ENCODE assay signal across 9 cellular contexts in genomic region chr3:51388286-51389029, GRCh38. TPM values are rescaled to one million over a fixed set of nuclear protein-coding genes. Genes with fewer than 3 reads are reported as not detected.
A peak's percentile ranks its signal among the peaks of the same experiment; 100 is the strongest.
DNase-seq lines count a peak whose midpoint lies in the region; ATAC-seq and TF ChIP-seq lines count a peak whose summit lies in the region.
"Had no signal": no experiment of that assay in that cellular context is flagged by ENCODE, and none has a peak within 500 bp of the region (broad histone marks: within the 10 kb centered on the region; RNA-seq: fewer than 3 reads in every experiment).

No MANE protein-coding gene starts in this region.

- H2AFZ ChIP-seq in PC-9 = no peak overlapping the region

- H3K4me1 Mint-ChIP-seq in T-helper 2 cell treated with Interferon-gamma antibody and Interleukin-4, amounts not matched to agents 5 μg/mL and 100 μg/mL, for 36 hours (ENCODE audit: low read depth) = peaks cover 44% of the 10 kb centered on the region
- H3K4me1 Mint-ChIP-seq in stimulated activated effector memory CD8-positive, alpha-beta T cell treated with anti-CD3 and anti-CD28 coated beads, Interleukin-12 subunit alpha, Interleukin-12 subunit beta, amount 100 ng/mL, for 72 hours = peaks cover 65% of the 10 kb centered on the region

- peaks cover 68% of the 10 kb centered on the region for H3K36me3 Mint-ChIP-seq in T-helper 2 cell treated with Interferon-gamma antibody and Interleukin-4, amounts not matched to agents 5 μg/mL and 100 μg/mL, for 36 hours (ENCODE audit: low read depth)
- H3K36me3 Mint-ChIP-seq in stimulated activated effector memory CD8-positive, alpha-beta T cell treated with anti-CD3 and anti-CD28 coated beads, Interleukin-12 subunit alpha, Interleukin-12 subunit beta, amount 100 ng/mL, for 72 hours = peaks cover 90% of the 10 kb centered on the region

- H3K4me3 ChIP-seq in PC-9 = no peak overlapping the region; the same call in 1 of the 2 replicates
- no peak overlapping the region for H3K4me3 ChIP-seq in heart left ventricle

- peak; percentile 63 for TF ChIP-seq CTCF in PC-9 (conservative IDR thresholded peaks at IDR 0.05)
- no peak for TF ChIP-seq CTCF in heart left ventricle (IDR thresholded peaks at IDR 0.05)

- no peak for TF ChIP-seq POLR2A in heart left ventricle (IDR thresholded peaks at IDR 0.05)

- peaks cover 64% of the 10 kb centered on the region for H3K79me2 ChIP-seq in PC-9 (ENCODE audit: low read depth)

- 66 to 73% (median 68%) methylated on average over 6 of the region's 6 CpGs for WGBS in heart left ventricle, 4 donors

- H3K36me3 ChIP-seq in PC-9 (ENCODE audit: low read depth) (peaks cover 37% of the 10 kb centered on the region), heart left ventricle (peaks cover 0 to 46% (median 42%) of the 10 kb centered on the region in 9 donors)

- peaks cover 55% of the 10 kb centered on the region for H3K4me1 ChIP-seq in PC-9 (replicated peaks; ENCODE audit: insufficient read depth)
- peaks cover 26 to 77% (median 63%) of the 10 kb centered on the region in 12 donors for H3K4me1 ChIP-seq in heart left ventricle

- H3K4me3 Mint-ChIP-seq in T-helper 2 cell treated with Interferon-gamma antibody and Interleukin-4, amounts not matched to agents 5 μg/mL and 100 μg/mL, for 36 hours = peak overlapping the region; percentile 56
- H3K4me3 Mint-ChIP-seq in stimulated activated effector memory CD8-positive, alpha-beta T cell treated with anti-CD3 and anti-CD28 coated beads, Interleukin-12 subunit alpha, Interleukin-12 subunit beta, amount 100 ng/mL, for 72 hours = peak overlapping the region; percentile 98

- H3F3A ChIP-seq in PC-9 (ENCODE audit: insufficient read depth, low read depth) = peaks cover 42% of the 10 kb centered on the region

- H3K9me3 Mint-ChIP-seq in T-helper 2 cell treated with Interferon-gamma antibody and Interleukin-4, amounts not matched to agents 5 μg/mL and 100 μg/mL, for 36 hours = no peaks in the 10 kb centered on the region
- H3K9me3 Mint-ChIP-seq in stimulated activated effector memory CD8-positive, alpha-beta T cell treated with anti-CD3 and anti-CD28 coated beads, Interleukin-12 subunit alpha, Interleukin-12 subunit beta, amount 100 ng/mL, for 72 hours = no peaks in the 10 kb centered on the region

- no peak for ATAC-seq in stimulated activated effector memory CD8-positive, alpha-beta T cell treated with anti-CD3 and anti-CD28 coated beads, Interleukin-12 subunit alpha, Interleukin-12 subunit beta, amount 100 ng/mL, for 72 hours
- no peak for ATAC-seq in HG02763 (IDR thresholded peaks at IDR 0.05; ENCODE audit: unreplicated experiment)
- no peak for ATAC-seq in heart left ventricle

- no peaks in the 10 kb centered on the region; the same call in none of the 2 replicates for H4K20me1 ChIP-seq in PC-9 (ENCODE audit: insufficient read depth)

- CTCF ChIA-PET in PC-9 (lab: Charles Lee) = interaction anchor here (0.5 to 0.7 kb wide), 6 partner anchors 16 to 1986 kb away, joined by 3 to 9 read pairs (median 4); partner anchors contain the start of gene DCAF1

- intact Hi-C loops in PC-9 (cut with micrococcal nuclease; ENCODE audit: unreplicated experiment) = loop anchor here (1.0 to 5.0 kb wide), 5 partner anchors 416 to 1031 kb away; partner anchors contain the start of gene TMEM115
- intact Hi-C loops in heart left ventricle (cut with DNase I) = loop anchor here in 8 of 10 donors (2.0 to 10.0 kb wide), 10 partner anchors 46 to 1044 kb away; partner anchors contain the start of genes MAPKAPK3 (in 6 of the 8), C3orf18 (in 1 of the 8), CYB561D2 (in 1 of the 8) and DOCK3 (in 1 of the 8)

- DNase-seq in T-helper 2 cell treated with Interferon-gamma antibody and Interleukin-4, amounts not matched to agents 5 μg/mL and 100 μg/mL, for 36 hours (ENCODE audit: low spot score) = no peak
- no peak for DNase-seq in T-helper 2 cell
- peak; percentile 83 to 90 for DNase-seq in PC-9
- peak; percentile 71 for DNase-seq in epithelial cell of prostate (ENCODE audit: low read depth, low spot score)
- DNase-seq in stimulated activated effector memory CD8-positive, alpha-beta T cell treated with anti-CD3 and anti-CD28 coated beads, Interleukin-12 subunit alpha, Interleukin-12 subunit beta, amount 100 ng/mL, for 72 hours (ENCODE audit: low spot score in 2 of 2) = peak in 1 of 2 donors; percentile 48
- DNase-seq in hepatic stellate cell (ENCODE audit: low spot score) = no peak
- DNase-seq in heart left ventricle = no peak
- DNase-seq: NCI-H1930 had no signal

- BruUV-seq in PC-9 (replicated peaks; lab: Mats Ljungman, UMichigan) = no TSS peak

- no peaks in the 10 kb centered on the region for H3K9me3 ChIP-seq in PC-9 (ENCODE audit: insufficient read depth, low read depth)
- no peaks in the 10 kb centered on the region for H3K9me3 ChIP-seq in heart left ventricle

- POLR2A ChIA-PET in PC-9 (lab: Charles Lee; ENCODE audit: unreplicated experiment) = interaction anchor here (0.5 to 1.2 kb wide), 3 partner anchors 44 to 573 kb away, joined by 3 to 12 read pairs (median 8); no protein-coding TSS in a partner anchor

- H3K27me3 ChIP-seq in PC-9 (ENCODE audit: insufficient read depth, low read depth) (no peaks in the 10 kb centered on the region), heart left ventricle (no peaks in the 10 kb centered on the region)

- no peaks in the 10 kb centered on the region for H3K9me2 ChIP-seq in PC-9 (ENCODE audit: insufficient read depth)

- H3K27me3 Mint-ChIP-seq in T-helper 2 cell treated with Interferon-gamma antibody and Interleukin-4, amounts not matched to agents 5 μg/mL and 100 μg/mL, for 36 hours (ENCODE audit: low read depth) = no peaks in the 10 kb centered on the region

- peak overlapping the region; percentile 95 for H3K4me2 ChIP-seq in PC-9

- H3K27ac Mint-ChIP-seq in T-helper 2 cell treated with Interferon-gamma antibody and Interleukin-4, amounts not matched to agents 5 μg/mL and 100 μg/mL, for 36 hours = peak overlapping the region; percentile 41
- H3K27ac Mint-ChIP-seq in stimulated activated effector memory CD8-positive, alpha-beta T cell treated with anti-CD3 and anti-CD28 coated beads, Interleukin-12 subunit alpha, Interleukin-12 subunit beta, amount 100 ng/mL, for 72 hours = peak overlapping the region; percentile 82

- peak overlapping the region; percentile 16; the same call in 1 of the 2 replicates for H3K27ac ChIP-seq in PC-9
- H3K27ac ChIP-seq in epithelial cell of prostate = peak overlapping the region; percentile 69
- H3K27ac ChIP-seq in heart left ventricle = no peak overlapping the region

RNA-seq across cellular contexts. Expression of gene RBM15B, which starts 2.6 kb away (rescaled TPM):
- 29.1 and 29.4 TPM in 2 replicates for total RNA-seq in PC-9 (2021)
- 10 to 100 TPM; 12.7 to 21.5 (median 16.2) TPM for total RNA-seq in heart left ventricle
- polyA plus RNA-seq in heart left ventricle = 10 to 100 TPM in 1 of 2 donors, 1 to 10 TPM in 1; 4.0 to 15.7 TPM

RNA-seq across cellular contexts. Expression of gene MANF, which starts 3.4 kb away (rescaled TPM):
- 75.0 and 79.1 TPM in 2 replicates for total RNA-seq in PC-9 (2021)
- total RNA-seq in heart left ventricle = 10 to 100 TPM; 22.3 to 87.2 (median 47.5) TPM
- 100 to 1,000 TPM in 1 of 2 donors, 10 to 100 TPM in 1; 21.2 to 130 TPM for polyA plus RNA-seq in heart left ventricle

Comparison
In these comparisons a context has a peak if more than half of its experiments do, and no peak if none do; other contexts are left out.
1. DNase-seq: peak in PC-9 (2 of 2) and epithelial cell of prostate (single experiment); none in T-helper 2 cell treated with Interferon-gamma antibody and Interleukin-4, amounts not matched to agents 5 μg/mL and 100 μg/mL, for 36 hours (single experiment), T-helper 2 cell (0 of 5), hepatic stellate cell (single experiment) and heart left ventricle (0 of 5).
2. H3K27ac ChIP-seq: peak in PC-9 (single experiment) and epithelial cell of prostate (single experiment); none in heart left ventricle (0 of 12).